In genomic region chr1:81571946-81572345, GRCh38 we compare ENCODE assay signal across 26 cellular contexts.
"Had no signal": no experiment of that assay in that cellular context is flagged by ENCODE, and none has a peak within 500 bp of the region (broad histone marks: within the 10 kb centered on the region; RNA-seq: fewer than 3 reads in every experiment).

No MANE protein-coding gene starts in this region.

- H3K9me3 Mint-ChIP-seq: memory B cell had no signal

- H3K27ac ChIP-seq: coronary artery, esophagus squamous epithelium, gastrocnemius medialis, pancreas, right lobe of liver, stomach, testis, tibial nerve, upper lobe of left lung had no signal

- H3K4me3 ChIP-seq: coronary artery, esophagus squamous epithelium, gastrocnemius medialis, lung, pancreas, right lobe of liver, smooth muscle cell, stomach, testis, tibial nerve, upper lobe of left lung had no signal

- H3K36me3 Mint-ChIP-seq: memory B cell; natural killer cell; stimulated activated effector memory CD8-positive, alpha-beta T cell treated with anti-CD3 and anti-CD28 coated beads, Interleukin-12 subunit alpha, Interleukin-12 subunit beta, amount 100 ng/mL, for 72 hours had no signal

- H3K4me2 ChIP-seq: smooth muscle cell had no signal

- H3K4me1 ChIP-seq: pancreas, testis had no signal

- ATAC-seq: effector memory CD8-positive, alpha-beta T cell; gastrocnemius medialis; left lobe of liver; natural killer cell; pancreas; right lobe of liver; stimulated activated effector memory CD8-positive, alpha-beta T cell treated with anti-CD3 and anti-CD28 coated beads, Interleukin-12 subunit alpha, Interleukin-12 subunit beta, amount 100 ng/mL, for 72 hours had no signal

- H3K9me3 ChIP-seq: esophagus squamous epithelium, gastrocnemius medialis, pancreas, right lobe of liver, stomach, testis, tibial nerve, upper lobe of left lung had no signal

- H3K27me3 Mint-ChIP-seq: effector memory CD8-positive, alpha-beta T cell; memory B cell had no signal

- H3K27ac Mint-ChIP-seq: effector memory CD8-positive, alpha-beta T cell; memory B cell; natural killer cell; stimulated activated effector memory CD8-positive, alpha-beta T cell treated with anti-CD3 and anti-CD28 coated beads, Interleukin-12 subunit alpha, Interleukin-12 subunit beta, amount 100 ng/mL, for 72 hours had no signal

- DNase-seq: effector memory CD8-positive, alpha-beta T cell; erythroblast; esophagus squamous epithelium; gastrocnemius medialis; head of caudate nucleus; natural killer cell; occipital lobe; pancreas; right lobe of liver; stimulated activated CD4-positive, alpha-beta T cell treated with anti-CD3 and anti-CD28 coated beads, Interleukin-12 subunit alpha, Interleukin-12 subunit beta, amount 100 ng/mL, for 4 hours; stimulated activated CD4-positive, alpha-beta T cell treated with anti-CD3 and anti-CD28 coated beads, Interleukin-1b, Interleukin-23, amount 100 ng/mL, for 48 hours; stimulated activated CD4-positive, alpha-beta T cell treated with anti-CD3 and anti-CD28 coated beads, Interleukin-4, amount 100 ng/mL, for 24 hours; stimulated activated naive CD4-positive, alpha-beta T cell treated with Interleukin-2 at 50 U/mL for 16 hours; stomach; testis; upper lobe of left lung had no signal

- H3K4me3 Mint-ChIP-seq: effector memory CD8-positive, alpha-beta T cell; memory B cell; natural killer cell; stimulated activated effector memory CD8-positive, alpha-beta T cell treated with anti-CD3 and anti-CD28 coated beads, Interleukin-12 subunit alpha, Interleukin-12 subunit beta, amount 100 ng/mL, for 72 hours had no signal

- H3K36me3 ChIP-seq: esophagus squamous epithelium, gastrocnemius medialis, pancreas, right lobe of liver, stomach, tibial nerve, upper lobe of left lung had no signal

- H3K4me1 Mint-ChIP-seq: memory B cell; natural killer cell; stimulated activated effector memory CD8-positive, alpha-beta T cell treated with anti-CD3 and anti-CD28 coated beads, Interleukin-12 subunit alpha, Interleukin-12 subunit beta, amount 100 ng/mL, for 72 hours had no signal

- FAIRE-seq: endometrium, keratinocyte, pancreas, urothelium cell line had no signal

- H3K27me3 ChIP-seq: gastrocnemius medialis, pancreas, right lobe of liver, stomach, testis, tibial nerve, upper lobe of left lung had no signal
